ENCODE assay signal across 25 cellular contexts in the genomic region with DNA sequence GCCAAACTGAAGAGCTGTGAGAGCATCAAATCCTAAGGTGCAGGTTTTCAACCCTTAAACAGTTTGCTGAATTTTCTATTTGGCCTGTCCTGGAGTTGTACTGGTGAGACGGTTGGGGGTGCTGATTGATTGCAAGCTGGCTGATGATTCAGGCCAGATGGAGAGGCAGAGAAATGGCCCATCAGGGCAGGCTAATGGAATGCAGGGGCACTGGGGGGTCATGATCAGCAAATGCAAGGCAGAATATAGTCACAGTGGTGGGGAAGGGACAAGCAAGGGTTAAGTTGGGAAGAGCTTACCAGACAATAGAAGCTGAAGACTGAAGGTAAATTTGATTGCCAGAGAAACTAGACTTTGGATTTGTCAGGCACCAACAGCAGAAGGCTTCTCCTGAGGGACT. TPM values are rescaled to one million over a fixed set of nuclear protein-coding genes. Genes with fewer than 3 reads are reported as not detected.
DNase-seq lines count a peak whose midpoint lies in the region; FAIRE-seq and TF ChIP-seq lines count a peak whose summit lies in the region.
"Had no signal": no experiment of that assay in that cellular context is flagged by ENCODE, and none has a peak within 500 bp of the region (broad histone marks: within the 10 kb centered on the region; RNA-seq: fewer than 3 reads in every experiment).

No MANE protein-coding gene starts in this region.

- DNase-seq in H7, result peak; percentile 50
- no peak for DNase-seq in bronchial epithelial cell (ENCODE audit: low read depth)
- peak; percentile 4 for DNase-seq in left kidney (ENCODE audit: low read depth, low spot score)
- DNase-seq in progenitor cell of endocrine pancreas (ENCODE audit: low spot score, unreplicated experiment), result no peak
- DNase-seq in CD8-positive, alpha-beta memory T cell, result no peak
- no peak for DNase-seq in KG1 (lab: John Stamatoyannopoulos, UW)
- no peak for DNase-seq in head of caudate nucleus
- DNase-seq: AML-193; CD4-positive, alpha-beta T cell; COR-L47; DMS53; GOT3; KBM-7; MG63; NCI-H1105 treated with DMSO at 0.1 percent for 48 hours; NCI-H146; NCI-H1930; NCI-H446; NCI-H524 treated with DMSO at 0.1 percent for 48 hours; Peyer's patch; SHP77 treated with DMSO at 0.1 percent for 48 hours had no signal

- CTCF ChIA-PET in CD8-positive, alpha-beta memory T cell (lab: Charles Lee), result no interaction called here

- TF ChIP-seq CTCF in bronchial epithelial cell (IDR thresholded peaks at IDR 0.05; ENCODE audit: insufficient read depth, low read length, severe bottlenecking), result no peak
- TF ChIP-seq CTCF in progenitor cell of endocrine pancreas (IDR thresholded peaks at IDR 0.05; ENCODE audit: unreplicated experiment), result no peak

- H3K27me3 ChIP-seq in H7 (ENCODE audit: control insufficient read depth, insufficient read depth, low read length) (no peaks in the 10 kb centered on the region; the same call in 1 of the 2 replicates), bronchial epithelial cell (ENCODE audit: control insufficient read depth, insufficient read depth, low read length) (no peaks in the 10 kb centered on the region)
- no peaks in the 10 kb centered on the region for H3K27me3 ChIP-seq in CD8-positive, alpha-beta memory T cell (ENCODE audit: insufficient read depth, low read length, poor library complexity, severe bottlenecking)
- H3K27me3 ChIP-seq: MG63, Peyer's patch had no signal

- POLR2A ChIA-PET in CD8-positive, alpha-beta memory T cell (lab: Charles Lee), result no interaction called here

- H3K27ac ChIP-seq in CD8-positive, alpha-beta memory T cell (ENCODE audit: low read depth, low read length), result no peak overlapping the region
- H3K27ac ChIP-seq: A549; BLaER1 treated with 17β-estradiol and CSF1 and Interleukin-3, amounts not matched to agents 10 nM and 100 nM; Peyer's patch had no signal

- no peak overlapping the region for H3K4me3 ChIP-seq in H7 (ENCODE audit: insufficient read depth, low read depth, low read length)
- H3K4me3 ChIP-seq in bronchial epithelial cell (ENCODE audit: low read depth, low read length), result no peak overlapping the region
- H3K4me3 ChIP-seq in CD8-positive, alpha-beta memory T cell (ENCODE audit: low read length), result no peak overlapping the region
- H3K4me3 ChIP-seq: A549; BLaER1 treated with 17β-estradiol and CSF1 and Interleukin-3, amounts not matched to agents 10 nM and 100 nM; MG63; Peyer's patch had no signal

- FAIRE-seq in bronchial epithelial cell (lab: Jason Lieb, UNC), result peak; percentile 60
- FAIRE-seq: A549, G401.6 had no signal

- no peaks in the 10 kb centered on the region for H3K36me3 ChIP-seq in H7 (replicated peaks; ENCODE audit: control insufficient read depth, insufficient read depth, low read length)
- no peaks in the 10 kb centered on the region for H3K36me3 ChIP-seq in bronchial epithelial cell (ENCODE audit: control insufficient read depth, insufficient read depth, low read length)
- H3K36me3 ChIP-seq in CD8-positive, alpha-beta memory T cell (ENCODE audit: insufficient read depth, low read length), result no peaks in the 10 kb centered on the region
- H3K36me3 ChIP-seq: BLaER1 treated with 17β-estradiol and CSF1 and Interleukin-3, amounts not matched to agents 10 nM and 100 nM; MG63; Peyer's patch had no signal

- H3K4me1 Mint-ChIP-seq in progenitor cell of endocrine pancreas (ENCODE audit: low read depth), result peaks cover 15% of the 10 kb centered on the region
- peaks cover 5 to 9% (median 5%) of the 10 kb centered on the region in 3 donors for H3K4me1 Mint-ChIP-seq in CD8-positive, alpha-beta memory T cell

- H3K27me3 Mint-ChIP-seq in progenitor cell of endocrine pancreas, result no peaks in the 10 kb centered on the region
- H3K27me3 Mint-ChIP-seq in CD8-positive, alpha-beta memory T cell, result peaks cover 24 to 37% of the 10 kb centered on the region in 2 donors

- intact Hi-C loops in head of caudate nucleus (cut with DNase I), result no loop called here

- peaks cover 2% of the 10 kb centered on the region for H3K9me3 Mint-ChIP-seq in progenitor cell of endocrine pancreas (ENCODE audit: low read depth)
- peaks cover 0 to 2% (median 0%) of the 10 kb centered on the region in 5 donors for H3K9me3 Mint-ChIP-seq in CD8-positive, alpha-beta memory T cell
- H3K9me3 Mint-ChIP-seq: CD4-positive, alpha-beta T cell had no signal

- no peaks in the 10 kb centered on the region for H3K36me3 Mint-ChIP-seq in progenitor cell of endocrine pancreas (ENCODE audit: insufficient read depth)
- H3K36me3 Mint-ChIP-seq in CD8-positive, alpha-beta memory T cell, result no peaks in the 10 kb centered on the region

- H3K4me3 Mint-ChIP-seq in progenitor cell of endocrine pancreas (ENCODE audit: low read depth), result no peak overlapping the region
- H3K4me3 Mint-ChIP-seq in CD8-positive, alpha-beta memory T cell, result no peak overlapping the region
- H3K4me3 Mint-ChIP-seq: CD4-positive, alpha-beta T cell had no signal

- no peaks in the 10 kb centered on the region for H3K9me3 ChIP-seq in CD8-positive, alpha-beta memory T cell (ENCODE audit: low read length)
- H3K9me3 ChIP-seq: A549, MG63, Peyer's patch had no signal

- H3K27ac Mint-ChIP-seq in progenitor cell of endocrine pancreas, result peak overlapping the region; percentile 5
- H3K27ac Mint-ChIP-seq in CD8-positive, alpha-beta memory T cell, result no peak overlapping the region
- H3K27ac Mint-ChIP-seq: CD4-positive, alpha-beta T cell had no signal

- no peaks in the 10 kb centered on the region for H3K4me1 ChIP-seq in CD8-positive, alpha-beta memory T cell (ENCODE audit: insufficient read depth, low read length)

RNA-seq across cellular contexts. Expression of a gene that starts 4.2 kb away (rescaled TPM):
- total RNA-seq in H7 (2014; rRNA removed; shearing (Covaris generic)), result 22.4 and 28.3 TPM in 2 replicates
- total RNA-seq in bronchial epithelial cell (0.64 and 1.1 TPM in 2 replicates), progenitor cell of endocrine pancreas (33.1 and 34.1 TPM in 2 replicates)
- not detected for total RNA-seq in CD8-positive, alpha-beta memory T cell
- not detected for polyA plus RNA-seq in CD8-positive, alpha-beta memory T cell
- total RNA-seq: CD4-positive, alpha-beta T cell; OCI-LY7 had no signal

Comparison
In these comparisons a context has a peak if more than half of its experiments do, and no peak if none do; other contexts are left out.
1. DNase-seq: peak in H7 (single experiment) and left kidney (single experiment); none in bronchial epithelial cell (single experiment), progenitor cell of endocrine pancreas (single experiment), CD8-positive, alpha-beta memory T cell (0 of 5), KG1 (single experiment) and head of caudate nucleus (0 of 42).
2. RNA of a gene that starts 4.2 kb away (total RNA-seq): 33.1 to 34.1 TPM in progenitor cell of endocrine pancreas and 22.4 to 28.3 TPM in H7; 0.64 to 1.1 TPM in bronchial epithelial cell and not detected in CD8-positive, alpha-beta memory T cell; every median in the first group is over 10 times any median in the second.